8 cellular contexts compared by ENCODE assay signal in the genomic region with DNA sequence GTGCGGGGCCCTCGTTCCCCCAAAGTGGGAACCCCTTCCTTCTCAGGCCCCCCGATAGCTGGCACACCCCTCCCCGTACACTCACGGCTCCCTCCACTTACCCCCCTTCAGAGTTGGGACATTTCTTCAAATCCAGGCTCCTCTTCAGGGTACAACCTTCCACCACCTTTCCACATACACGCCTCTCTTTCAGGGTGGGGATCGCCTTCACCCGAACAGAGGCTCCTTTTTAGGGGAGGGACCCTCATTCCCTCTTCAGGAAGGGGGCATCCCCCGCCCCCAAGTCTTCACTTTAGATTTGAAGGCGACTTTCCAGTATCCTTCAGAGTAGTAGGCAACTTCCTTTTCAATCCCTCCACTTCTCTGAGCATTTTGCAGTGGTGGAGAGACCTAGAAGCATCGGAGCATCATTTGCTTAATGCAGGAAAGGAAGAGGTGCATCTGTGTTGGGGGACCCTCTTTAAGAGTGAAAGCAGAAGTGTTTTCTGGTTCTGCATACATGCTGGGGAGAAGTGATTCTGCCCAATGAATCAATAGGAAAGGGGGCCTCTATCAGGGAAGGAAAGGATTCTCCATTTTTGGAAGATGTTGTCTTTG. TPM values are rescaled to one million over a fixed set of nuclear protein-coding genes. Genes with fewer than 3 reads are reported as not detected.
A peak's percentile ranks its signal among the peaks of the same experiment; 100 is the strongest.
DNase-seq lines count a peak whose midpoint lies in the region; ATAC-seq, FAIRE-seq and TF ChIP-seq lines count a peak whose summit lies in the region.

No MANE protein-coding gene starts in this region.

- POLR2A ChIA-PET in HepG2 (lab: Yijun Ruan, JAX) = interaction anchor here (0.8 to 2.8 kb wide), 7 partner anchors 12 to 64 kb away, joined by 4 to 18 read pairs (median 6); no protein-coding TSS in a partner anchor

- TF ChIP-seq CTCF in GM12875 (IDR thresholded peaks at IDR 0.05; ENCODE audit: borderline replicate concordance, insufficient read depth, low read depth, low read length) (no peak), KMS-11 (conservative IDR thresholded peaks at IDR 0.05; ENCODE audit: low read depth, low read length) (no peak), HepG2 (CRISPR knock-in tag; IDR thresholded peaks at IDR 0.05) (no peak), upper lobe of right lung (IDR thresholded peaks at IDR 0.05) (no peak)

- H3K79me2 ChIP-seq in KMS-11 (ENCODE audit: insufficient read depth, low read depth) = peaks cover 57% of the 10 kb centered on the region
- peaks cover 65% of the 10 kb centered on the region for H3K79me2 ChIP-seq in HepG2 (ENCODE audit: insufficient read depth, low read length)

- H3K4me3 ChIP-seq in GM12875 (ENCODE audit: low read depth, low read length) = peak overlapping the region; percentile 88
- peak overlapping the region; percentile 99 for H3K4me3 ChIP-seq in KMS-11 (IDR thresholded peaks at IDR 0.05; ENCODE audit: insufficient read depth, low read depth, low read length)
- H3K4me3 ChIP-seq in HepG2 (replicated peaks in 1 of 3; ENCODE audit: insufficient read depth in 1 of 3, low read depth in 2 of 3, low read length in 3 of 3) = peak overlapping the region; percentile 95 to 98 (median 95)
- peak overlapping the region; percentile 91 for H3K4me3 ChIP-seq in upper lobe of right lung

- H3K27ac ChIP-seq in KMS-11 (peak overlapping the region; percentile 51), HepG2 (ENCODE audit: extremely low read length, insufficient read depth, low read length) (peak overlapping the region; percentile 78), upper lobe of right lung (peak overlapping the region; percentile 82)

- ATAC-seq in GM21529 (IDR thresholded peaks at IDR 0.05; ENCODE audit: unreplicated experiment) = peak; percentile 31
- peak; percentile 36 for ATAC-seq in HepG2
- peak; percentile 25 for ATAC-seq in upper lobe of right lung

- no peak for TF ChIP-seq POLR2A in HepG2 (IDR thresholded peaks at IDR 0.05; ENCODE audit: insufficient read depth in 1 of 2, low read depth in 2 of 2, low read length in 2 of 2)

- H3K4me1 ChIP-seq in KMS-11 (ENCODE audit: low read depth, poor library complexity, severe bottlenecking) = peaks cover 50% of the 10 kb centered on the region
- peaks cover 36% of the 10 kb centered on the region for H3K4me1 ChIP-seq in HepG2 (ENCODE audit: insufficient read depth, low read length)
- H3K4me1 ChIP-seq in upper lobe of right lung = peaks cover 24% of the 10 kb centered on the region

- WGBS in HepG2 (ENCODE audit: low lambda C conversion rate) = 1% methylated on average over 11 of the region's 11 CpGs

- H2AFZ ChIP-seq in KMS-11 (ENCODE audit: low read depth) = peak overlapping the region; percentile 36; the same call in 1 of the 2 replicates
- no peak overlapping the region for H2AFZ ChIP-seq in HepG2 (ENCODE audit: low read length)

- H3K27me3 ChIP-seq in KMS-11 (ENCODE audit: insufficient read depth, low read depth) (no peaks in the 10 kb centered on the region), HepG2 (ENCODE audit: control insufficient read depth in 1 of 2, insufficient read depth in 2 of 2, low read length in 2 of 2) (no peaks in the 10 kb centered on the region; a peak in 1 of 5 replicates), upper lobe of right lung (no peaks in the 10 kb centered on the region)

- in situ Hi-C loops in HepG2 (cut with HindIII; ENCODE audit: extremely low pct_ligation_motif_present, low pct_unique_long_range_greater_than_20kb) = loop anchor here (5.0 kb wide), 2 partner anchors 38 to 73 kb away; no protein-coding TSS in a partner anchor

- H3K36me3 ChIP-seq in KMS-11 (ENCODE audit: insufficient read depth) = no peaks in the 10 kb centered on the region
- H3K36me3 ChIP-seq in HepG2 (replicated peaks in 1 of 2; ENCODE audit: control insufficient read depth in 1 of 2, insufficient read depth in 2 of 2, low read length in 2 of 2) = peaks cover 1 to 22% of the 10 kb centered on the region in 2 experiments; a peak in 4 of 5 replicates
- no peaks in the 10 kb centered on the region for H3K36me3 ChIP-seq in upper lobe of right lung

- TF ChIP-seq RAD21 in HepG2 (CRISPR knock-in tag; IDR thresholded peaks at IDR 0.05) = no peak

- H3K9ac ChIP-seq in KMS-11 (peak overlapping the region; percentile 55), HepG2 (ENCODE audit: insufficient read depth, low read depth, low read length) (peak overlapping the region; percentile 94)

- intact Hi-C loops in HepG2 (cut with micrococcal nuclease; ENCODE audit: unreplicated experiment) = loop anchor here (1.0 to 5.0 kb wide), 3 partner anchors 33 to 74 kb away; no protein-coding TSS in a partner anchor
- intact Hi-C loops in upper lobe of right lung (cut with DNase I) = no loop called here

- DNase-seq in astrocyte of the hippocampus (ENCODE audit: low read depth, low spot score) (peak; percentile 29), HepG2 (ENCODE audit: low spot score) (no peak), upper lobe of right lung (no peak), hippocampal formation (lab: John Stamatoyannopoulos, UW) (no peak), SHP77 (lab: John Stamatoyannopoulos, UW) (no peak)

- no peaks in the 10 kb centered on the region for H3K9me3 ChIP-seq in HepG2 (ENCODE audit: low read length)
- H3K9me3 ChIP-seq in upper lobe of right lung = no peaks in the 10 kb centered on the region

- TF ChIP-seq EP300 in HepG2 (IDR thresholded peaks at IDR 0.05; ENCODE audit: low read depth in 2 of 2, low read length in 2 of 2) (no peak), HepG2 (CRISPR knock-in tag; IDR thresholded peaks at IDR 0.05; ENCODE audit: borderline replicate concordance) (no peak)

- no TSS peak for BruUV-seq in HepG2 (replicated peaks; lab: Mats Ljungman, UMichigan)

- CTCF ChIA-PET in HepG2 (lab: Yijun Ruan, JAX; ENCODE audit: low intra/inter-chr PET ratio, low total read pairs) = interaction anchor here (0.8 kb wide), 1 partner anchor 74 kb away, joined by 5 read pairs; no protein-coding TSS in a partner anchor

- H4K20me1 ChIP-seq in KMS-11 (ENCODE audit: insufficient read depth) = no peaks in the 10 kb centered on the region
- H4K20me1 ChIP-seq in HepG2 (ENCODE audit: insufficient read depth, low read length) = peaks cover 22% of the 10 kb centered on the region

- FAIRE-seq in HepG2 (lab: Jason Lieb, UNC) = no peak

- peak overlapping the region; percentile 84 for H3K4me2 ChIP-seq in KMS-11
- H3K4me2 ChIP-seq in HepG2 (ENCODE audit: low read depth, low read length) = peak overlapping the region; percentile 95

TF ChIP-seq in HepG2, 621 proteins besides CTCF, POLR2A, EP300 and RAD21 (continues in another document):
- TF ChIP-seq MTA1 (CRISPR knock-in tag; IDR thresholded peaks at IDR 0.05; ENCODE audit: borderline replicate concordance) = no peak; the same call in 1 of the 2 replicates
- TF ChIP-seq KDM5A (IDR thresholded peaks at IDR 0.05; ENCODE audit: borderline replicate concordance, low read length) = peak; percentile 81
- TF ChIP-seq JDP2 (CRISPR knock-in tag; IDR thresholded peaks at IDR 0.05; ENCODE audit: borderline replicate concordance) = no peak
- TF ChIP-seq CREB1 (IDR thresholded peaks at IDR 0.05) = no peak
- no peak for TF ChIP-seq CREB1 (CRISPR knock-in tag; IDR thresholded peaks at IDR 0.05)
- TF ChIP-seq, protein P1, sequence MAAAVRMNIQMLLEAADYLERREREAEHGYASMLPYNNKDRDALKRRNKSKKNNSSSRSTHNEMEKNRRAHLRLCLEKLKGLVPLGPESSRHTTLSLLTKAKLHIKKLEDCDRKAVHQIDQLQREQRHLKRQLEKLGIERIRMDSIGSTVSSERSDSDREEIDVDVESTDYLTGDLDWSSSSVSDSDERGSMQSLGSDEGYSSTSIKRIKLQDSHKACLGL (CRISPR knock-in tag; IDR thresholded peaks at IDR 0.05) = 0 out of 2 replicates have a peak, but pooled peaks have one; percentile 12
- TF ChIP-seq ZNF556 (CRISPR knock-in tag; IDR thresholded peaks at IDR 0.05; ENCODE audit: borderline replicate concordance) = peak; percentile 81; the same call in 1 of the 2 replicates

RNA-seq across cellular contexts. Expression of a gene that starts 0.8 kb away (rescaled TPM):
- total RNA-seq in HepG2 (2016; rRNA removed; fragmentation: Illumina TruSeq; extraction: Trizol) (243 and 362 TPM in 2 replicates), upper lobe of right lung (83.0 TPM)
- total RNA-seq in HepG2 (2016; cell fraction: cytosol; rRNA removed; fragmentation: Illumina TruSeq; extraction: Trizol; ENCODE audit: low read depth) = 33.1 and 38.2 TPM in 2 replicates
- 236 and 353 TPM in 2 replicates for total RNA-seq in HepG2 (2016; cell fraction: insoluble cytoplasmic fraction; rRNA removed; fragmentation: Illumina TruSeq; extraction: Trizol)
- 84.2 and 89.8 TPM in 2 replicates for total RNA-seq in HepG2 (2016; cell fraction: membrane; rRNA removed; fragmentation: Illumina TruSeq; extraction: Trizol)
- total RNA-seq in HepG2 (2016; cell fraction: nucleus; rRNA removed; fragmentation: Illumina TruSeq; extraction: Trizol) = 261 and 283 TPM in 2 replicates
- polyA plus RNA-seq in HepG2 (2011; rRNA removed) = 355 and 476 TPM in 2 replicates
- 199 and 296 TPM in 2 replicates for polyA plus RNA-seq in HepG2 (2011; cell fraction: cytosol; rRNA removed)
- polyA plus RNA-seq in HepG2 (2011; cell fraction: nucleus; rRNA removed) = 364 and 369 TPM in 2 replicates
- polyA plus RNA-seq in HepG2 (2012) = 244 and 400 TPM in 2 replicates
- polyA plus RNA-seq in HepG2 (2016; cell fraction: cytosol; fragmentation: Illumina TruSeq; extraction: Trizol; ENCODE audit: low read depth) = 6.9 and 8.0 TPM in 2 replicates
- 247 and 266 TPM in 2 replicates for polyA plus RNA-seq in HepG2 (2016; cell fraction: insoluble cytoplasmic fraction; fragmentation: Illumina TruSeq; extraction: Trizol; ENCODE audit: low read depth)
- polyA plus RNA-seq in HepG2 (2016; cell fraction: membrane; fragmentation: Illumina TruSeq; extraction: Trizol; ENCODE audit: low read depth) = 32.1 and 33.7 TPM in 2 replicates
- 219 and 231 TPM in 2 replicates for polyA plus RNA-seq in HepG2 (2016; cell fraction: nucleus; fragmentation: Illumina TruSeq; extraction: Trizol; ENCODE audit: insufficient read depth, low read depth)
- polyA minus RNA-seq in HepG2 (2011; rRNA and poly(A)+ RNA removed; ENCODE audit: low replicate concordance) = 36.9 and 556 TPM in 2 replicates
- 400 and 421 TPM in 2 replicates for polyA minus RNA-seq in HepG2 (2011; cell fraction: cytosol; rRNA and poly(A)+ RNA removed)
- 1,279 and 1,350 TPM in 2 replicates for polyA minus RNA-seq in HepG2 (2011; cell fraction: nucleus; rRNA and poly(A)+ RNA removed)
